In genomic region chr1:171654705-171655214, GRCh38 we compare ENCODE assay signal across 14 cellular contexts. TPM values are rescaled to one million over a fixed set of nuclear protein-coding genes. Genes with fewer than 3 reads are reported as not detected.
DNase-seq lines count a peak whose midpoint lies in the region; ATAC-seq and TF ChIP-seq lines count a peak whose summit lies in the region.
"Had no signal": no experiment of that assay in that cellular context is flagged by ENCODE, and none has a peak within 500 bp of the region (broad histone marks: within the 10 kb centered on the region; RNA-seq: fewer than 3 reads in every experiment).

No MANE protein-coding gene starts in this region.

- H3K4me3 Mint-ChIP-seq in activated T-cell treated with anti-CD3 and anti-CD28 coated beads, Interleukin-2, amount 50 U/mL, for 72 hours: peak overlapping the region; percentile 66 to 74
- H3K4me3 Mint-ChIP-seq in activated T-cell treated with anti-CD3 and anti-CD28 coated beads, Interleukin-2, amount 50 U/mL, for 24 hours: no peak overlapping the region
- H3K4me3 Mint-ChIP-seq: activated naive CD8-positive, alpha-beta T cell had no signal

- no peaks in the 10 kb centered on the region for H3K36me3 Mint-ChIP-seq in activated T-cell treated with anti-CD3 and anti-CD28 coated beads, Interleukin-2, amount 50 U/mL, for 72 hours (ENCODE audit: insufficient read depth in 2 of 2)
- no peaks in the 10 kb centered on the region for H3K36me3 Mint-ChIP-seq in activated T-cell treated with anti-CD3 and anti-CD28 coated beads, Interleukin-2, amount 50 U/mL, for 24 hours (ENCODE audit: low read depth)
- H3K36me3 Mint-ChIP-seq: activated naive CD8-positive, alpha-beta T cell; stimulated activated naive B cell treated with anti-CD40 and anti-IgM and Interleukin-4, amounts not matched to agents 10 μg/mL and 1 μg/mL and 100 μg/mL, for 72 hours had no signal

- H3K36me3 ChIP-seq in heart left ventricle: no peaks in the 10 kb centered on the region
- no peaks in the 10 kb centered on the region for H3K36me3 ChIP-seq in ovary
- H3K36me3 ChIP-seq in uterus: no peaks in the 10 kb centered on the region

- TF ChIP-seq POLR2A in heart left ventricle (IDR thresholded peaks at IDR 0.05) (no peak), ovary (IDR thresholded peaks at IDR 0.05) (no peak), uterus (IDR thresholded peaks at IDR 0.05) (no peak)

- no peak overlapping the region for H3K27ac Mint-ChIP-seq in activated T-cell treated with anti-CD3 and anti-CD28 coated beads, Interleukin-2, amount 50 U/mL, for 72 hours
- no peak overlapping the region for H3K27ac Mint-ChIP-seq in activated T-cell treated with anti-CD3 and anti-CD28 coated beads, Interleukin-2, amount 50 U/mL, for 24 hours
- H3K27ac Mint-ChIP-seq: activated naive CD8-positive, alpha-beta T cell; stimulated activated naive B cell treated with anti-CD40 and anti-IgM and Interleukin-4, amounts not matched to agents 10 μg/mL and 1 μg/mL and 100 μg/mL, for 72 hours had no signal

- no peaks in the 10 kb centered on the region for H3K9me3 ChIP-seq in heart left ventricle
- no peaks in the 10 kb centered on the region for H3K9me3 ChIP-seq in ovary
- no peaks in the 10 kb centered on the region for H3K9me3 ChIP-seq in uterus

- TF ChIP-seq EP300 in ovary (IDR thresholded peaks at IDR 0.05): no peak

- no peak for DNase-seq in activated T-cell treated with anti-CD3 and anti-CD28 coated beads, Interleukin-2, amount 50 U/mL, for 72 hours
- DNase-seq in activated T-cell treated with anti-CD3 and anti-CD28 coated beads, Interleukin-2, amount 50 U/mL, for 24 hours: no peak
- DNase-seq in heart left ventricle: peak in 2 of 5 donors; percentile 18 to 28
- DNase-seq in ovary: no peak
- peak in 1 of 2 donors; percentile 40 for DNase-seq in uterus
- DNase-seq in NCI-H128 (lab: John Stamatoyannopoulos, UW; ENCODE audit: unreplicated experiment): no peak
- DNase-seq: DMS79 treated with DMSO at 0.1 percent for 48 hours had no signal

- 20 to 38% (median 31%) methylated on average over 12 of the region's 12 CpGs for WGBS in heart left ventricle, 4 donors
- WGBS in ovary, 3 donors: 28 to 35% (median 30%) methylated on average over 12 of the region's 12 CpGs

- H3K27me3 ChIP-seq in heart left ventricle (no peaks in the 10 kb centered on the region), ovary (no peaks in the 10 kb centered on the region), uterus (no peaks in the 10 kb centered on the region)

- no peak for ATAC-seq in activated T-cell treated with anti-CD3 and anti-CD28 coated beads, Interleukin-2, amount 50 U/mL, for 72 hours (replicated peaks in 1 of 2)
- peak; percentile 16 to 51 (median 33) for ATAC-seq in heart left ventricle
- ATAC-seq in GM21447 (IDR thresholded peaks at IDR 0.05; ENCODE audit: unreplicated experiment): no peak
- no peak for ATAC-seq in GM18873 (IDR thresholded peaks at IDR 0.05; ENCODE audit: low FRiP score, unreplicated experiment)

- H3K27ac ChIP-seq in heart left ventricle (peak overlapping the region; percentile 45 to 95 (median 79)), ovary (peak overlapping the region; percentile 16 to 74), uterus (peak overlapping the region; percentile 87 to 93)

- H3K4me1 ChIP-seq in heart left ventricle (peaks cover 2 to 57% (median 31%) of the 10 kb centered on the region in 12 donors), ovary (ENCODE audit: insufficient read depth) (peaks cover 10% of the 10 kb centered on the region), uterus (peaks cover 0 to 9% of the 10 kb centered on the region in 2 donors)

- intact Hi-C loops in heart left ventricle (cut with DNase I) (loop anchor here in 2 of 10 donors (2.0 to 5.0 kb wide), 4 partner anchors 88 to 878 kb away; partner anchors contain the start of genes METTL13 (in 2 of the 2), SUCO (in 1 of the 2) and VAMP4 (in 1 of the 2)), ovary (cut with DNase I) (loop anchor here in 1 of 4 donors (5.0 kb wide), 1 partner anchor 58 kb away; no protein-coding TSS in a partner anchor), uterus (cut with DNase I; ENCODE audit: low total_unique reads) (no loop called here)

- H3K9me3 Mint-ChIP-seq in activated T-cell treated with anti-CD3 and anti-CD28 coated beads, Interleukin-2, amount 50 U/mL, for 72 hours: no peaks in the 10 kb centered on the region
- no peaks in the 10 kb centered on the region for H3K9me3 Mint-ChIP-seq in activated T-cell treated with anti-CD3 and anti-CD28 coated beads, Interleukin-2, amount 50 U/mL, for 24 hours
- H3K9me3 Mint-ChIP-seq: stimulated activated naive B cell treated with anti-CD40 and anti-IgM and Interleukin-4, amounts not matched to agents 10 μg/mL and 1 μg/mL and 100 μg/mL, for 72 hours had no signal

- peaks cover 24% of the 10 kb centered on the region for H3K27me3 Mint-ChIP-seq in activated T-cell treated with anti-CD3 and anti-CD28 coated beads, Interleukin-2, amount 50 U/mL, for 72 hours (ENCODE audit: low read depth)
- H3K27me3 Mint-ChIP-seq in activated T-cell treated with anti-CD3 and anti-CD28 coated beads, Interleukin-2, amount 50 U/mL, for 24 hours: peaks cover 28% of the 10 kb centered on the region

- peak overlapping the region in 9 of 12 donors; percentile 8 to 31 (median 20) for H3K4me3 ChIP-seq in heart left ventricle
- H3K4me3 ChIP-seq in ovary: no peak overlapping the region
- no peak overlapping the region for H3K4me3 ChIP-seq in uterus

- peaks cover 11% of the 10 kb centered on the region for H3K4me1 Mint-ChIP-seq in activated T-cell treated with anti-CD3 and anti-CD28 coated beads, Interleukin-2, amount 50 U/mL, for 72 hours (ENCODE audit: low read depth)
- peaks cover 12% of the 10 kb centered on the region for H3K4me1 Mint-ChIP-seq in activated T-cell treated with anti-CD3 and anti-CD28 coated beads, Interleukin-2, amount 50 U/mL, for 24 hours (ENCODE audit: low read depth)

- TF ChIP-seq CTCF in heart left ventricle (IDR thresholded peaks at IDR 0.05) (no peak), ovary (IDR thresholded peaks at IDR 0.05) (no peak), uterus (IDR thresholded peaks at IDR 0.05) (no peak)

RNA-seq across cellular contexts. Expression of gene MYOC, which starts 2.3 kb away (rescaled TPM):
- total RNA-seq in activated T-cell treated with anti-CD3 and anti-CD28 coated beads, Interleukin-2, amount 50 U/mL, for 72 hours: not detected
- 10 to 100 TPM in 1 of 9 donors, 1 to 10 TPM in 6, under 1 TPM in 2; 0.49 to 12.4 (median 2.6) TPM for total RNA-seq in heart left ventricle
- polyA plus RNA-seq in heart left ventricle: 1 to 10 TPM in 1 of 2 donors, under 1 TPM in 1; 0.69 to 2.3 TPM
- 1 to 10 TPM in 5 of 7 donors, under 1 TPM in 1, not detected in 1; 0.72 to 7.1 (median 1.1) TPM for total RNA-seq in ovary
- 1 to 10 TPM in 1 of 2 donors, under 1 TPM in 1; 0.56 to 9.4 TPM for polyA plus RNA-seq in ovary
- total RNA-seq in uterus: 10 to 100 TPM in 3 of 4 donors, 1 to 10 TPM in 1; 5.6 to 38.2 (median 13.2) TPM
- total RNA-seq: A673, NCI-H460, SK-MEL-5 had no signal

RNA-seq across cellular contexts. Expression of gene MYOCOS, which starts 32.7 kb away (rescaled TPM):
- under 1 TPM; 0.19 to 0.46 TPM for total RNA-seq in activated T-cell treated with anti-CD3 and anti-CD28 coated beads, Interleukin-2, amount 50 U/mL, for 72 hours
- total RNA-seq in heart left ventricle (not detected), ovary (under 1 TPM in 1 of 7 donors, not detected in 6; 0.57 TPM), uterus (under 1 TPM in 1 of 4 donors, not detected in 3; 0.83 TPM)
- polyA plus RNA-seq in heart left ventricle (not detected), ovary (under 1 TPM in 1 of 2 donors, not detected in 1; 0.08 TPM)
- total RNA-seq: NCI-H460, SK-MEL-5 had no signal

Comparison
In these comparisons a context has a peak if more than half of its experiments do, and no peak if none do; other contexts are left out.
1. ATAC-seq: peak in heart left ventricle (4 of 4); none in activated T-cell treated with anti-CD3 and anti-CD28 coated beads, Interleukin-2, amount 50 U/mL, for 72 hours (0 of 2), GM21447 (single experiment) and GM18873 (single experiment).
2. H3K4me3 ChIP-seq: peak in heart left ventricle (9 of 12); none in ovary (single experiment) and uterus (0 of 2).
3. Peak in every context shown above with its lines, with median percentiles within 50 percentile points of each other: H3K27ac ChIP-seq.